ENCODE assay signal across 1 cellular context in genomic region chrX:76774912-76775311, GRCh38.
TF ChIP-seq lines count a peak whose summit lies in the region.
"Not testable (repeated sequence)": the region's sequence is repeated elsewhere in the genome, so short reads cannot be mapped to it uniquely, and the experiment has no call there.

No MANE protein-coding gene starts in this region.

- POLR2A ChIA-PET in HEK293 (lab: Yijun Ruan, JAX) = not testable (repeated sequence)

- H3K4me3 ChIP-seq in HEK293 (ENCODE audit: low read depth, low read length) = not testable (repeated sequence)

- H3K36me3 ChIP-seq in HEK293 (ENCODE audit: control insufficient read depth in 2 of 2, insufficient read depth in 1 of 2, low read length in 2 of 2) = not testable (repeated sequence)

- not testable (repeated sequence) for TF ChIP-seq CTCF in HEK293 (tag by site-specific recombination; IDR thresholded peaks at IDR 0.05)

- CTCF ChIA-PET in HEK293 (lab: Yijun Ruan, JAX) = not testable (repeated sequence)

- H3K27ac ChIP-seq in HEK293 (ENCODE audit: extremely low read depth, low read depth, low read length) = not testable (repeated sequence)

- H3K4me1 ChIP-seq in HEK293 (ENCODE audit: control insufficient read depth, insufficient read depth, low read length) = not testable (repeated sequence)

- not testable (repeated sequence) for H3K9me3 ChIP-seq in HEK293 (ENCODE audit: control insufficient read depth, insufficient read depth, low read depth, low read length)

TF ChIP-seq in HEK293, 187 proteins besides CTCF, POLR2A, EP300 and RAD21:
- peak; percentile 94 for TF ChIP-seq ZNF146 (tag by site-specific recombination; IDR thresholded peaks at IDR 0.05)
